20 cellular contexts compared by ENCODE assay signal in genomic region chr2:187155472-187155871, GRCh38.
"Had no signal": no experiment of that assay in that cellular context is flagged by ENCODE, and none has a peak within 500 bp of the region (broad histone marks: within the 10 kb centered on the region; RNA-seq: fewer than 3 reads in every experiment).

No MANE protein-coding gene starts in this region.

- H3K27ac ChIP-seq: VCaP had no signal

- DNase-seq: activated CD4-positive, alpha-beta memory T cell treated with anti-CD3 and anti-CD28 coated beads for 36 hours; activated CD4-positive, alpha-beta T cell treated with anti-CD3 and anti-CD28 coated beads, Interleukin-2, amount 10 ng/mL, durations not matched to agents 7 days and 5 days; activated CD4-positive, CD25-positive, alpha-beta regulatory T cell; activated CD8-positive, alpha-beta memory T cell treated with anti-CD3 and anti-CD28 coated beads for 24 hours; activated effector memory CD4-positive, alpha-beta T cell treated with anti-CD3 and anti-CD28 coated beads, Interleukin-2, amount 50 U/mL, for 16 hours; activated naive CD4-positive, alpha-beta T cell treated with Interleukin-2 at 50 U/mL for 16 hours; activated naive CD8-positive, alpha-beta T cell treated with anti-CD3 and anti-CD28 coated beads, Interleukin-2, amount 50 U/mL, for 24 hours; activated T-cell treated with anti-CD3 and anti-CD28 coated beads, Interleukin-2, amount 50 U/mL, for 4 hours; caudate nucleus; Karpas-422; MM.1S; NCI-H1105; NCI-H1436; NCI-H1694 treated with DMSO at 0.1 percent for 48 hours; NCI-H2029 treated with DMSO at 0.1 percent for 48 hours; NCI-H510A treated with DMSO at 0.1 percent for 48 hours; NCI-H69; SHP77; T-helper 9 cell had no signal
